Comparison of ENCODE assay signal across 9 cellular contexts in the genomic region with DNA sequence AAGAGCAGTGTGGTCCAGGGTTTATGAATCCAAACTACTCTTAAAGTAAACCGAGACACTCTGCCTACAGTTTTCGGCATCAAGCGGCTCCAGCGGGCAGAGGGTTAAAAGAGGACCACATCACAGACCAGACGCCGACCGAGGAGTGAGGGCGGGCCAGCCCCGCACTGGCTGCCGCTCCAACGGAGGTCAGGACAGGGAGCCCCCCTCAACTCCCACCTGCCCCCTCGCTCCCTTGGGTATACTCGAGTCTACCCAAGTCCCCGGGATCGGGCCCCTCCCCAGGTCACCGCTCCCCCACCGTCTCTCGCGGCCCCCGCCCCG. TPM values are rescaled to one million over a fixed set of nuclear protein-coding genes. Genes with fewer than 3 reads are reported as not detected.
A peak's percentile ranks its signal among the peaks of the same experiment; 100 is the strongest.
DNase-seq lines count a peak whose midpoint lies in the region; ATAC-seq, FAIRE-seq and TF ChIP-seq lines count a peak whose summit lies in the region.
"Had no signal": no experiment of that assay in that cellular context is flagged by ENCODE, and none has a peak within 500 bp of the region (broad histone marks: within the 10 kb centered on the region; RNA-seq: fewer than 3 reads in every experiment).

No MANE protein-coding gene starts in this region.

- DNase-seq in AG10803 (ENCODE audit: low read depth) (peak; percentile 45), GM18507 (ENCODE audit: extremely low spot score, insufficient read length, low read depth) (peak; percentile 15), NOMO-1 treated with DMSO at 0.1 percent for 48 hours (lab: John Stamatoyannopoulos, UW; ENCODE audit: unreplicated experiment) (peak; percentile 53), astrocyte of the spinal cord (ENCODE audit: low read depth, low spot score) (peak; percentile 63), immature natural killer cell (no peak), smooth muscle cell (lab: John Stamatoyannopoulos, UW; ENCODE audit: unreplicated experiment) (no peak), GM13976 (ENCODE audit: low spot score) (no peak)

- no peaks in the 10 kb centered on the region for H3K36me3 Mint-ChIP-seq in immature natural killer cell

- H3K36me3 ChIP-seq in smooth muscle cell (ENCODE audit: low read depth) = no peaks in the 10 kb centered on the region

- H3K4me3 ChIP-seq in AG10803 (ENCODE audit: low read length) = peak overlapping the region; percentile 85
- H3K4me3 ChIP-seq in astrocyte of the spinal cord (ENCODE audit: low read depth, low read length) = peak overlapping the region; percentile 65
- peak overlapping the region; percentile 92 for H3K4me3 ChIP-seq in smooth muscle cell

- peak overlapping the region; percentile 85 for H2AFZ ChIP-seq in smooth muscle cell (ENCODE audit: low read depth)

- peaks cover 34% of the 10 kb centered on the region for H4K20me1 ChIP-seq in smooth muscle cell (ENCODE audit: low read depth)

- H3K27me3 ChIP-seq in smooth muscle cell (ENCODE audit: low read depth) = no peaks in the 10 kb centered on the region

- peak overlapping the region; percentile 89 to 95 (median 93) for H3K4me3 Mint-ChIP-seq in immature natural killer cell

- H3K27ac Mint-ChIP-seq in immature natural killer cell = peak overlapping the region; percentile 89 to 98 (median 95)

- H3K4me1 Mint-ChIP-seq in immature natural killer cell = peaks cover 26 to 37% of the 10 kb centered on the region in 2 donors

- peak; percentile 21 for ATAC-seq in HG03342 (IDR thresholded peaks at IDR 0.05; ENCODE audit: unreplicated experiment)

- H3K27me3 Mint-ChIP-seq in immature natural killer cell (ENCODE audit: low read depth in 3 of 3) = peaks cover 2 to 6% (median 3%) of the 10 kb centered on the region in 3 donors

- peak overlapping the region; percentile 95 for H3K4me2 ChIP-seq in smooth muscle cell

- peak overlapping the region; percentile 93 for H3K9ac ChIP-seq in smooth muscle cell (ENCODE audit: low read depth)

- in situ Hi-C loops in astrocyte of the spinal cord (cut with HindIII; ENCODE audit: low sequenced_read_pairs) = no loop called here
- in situ Hi-C loops in GM13976 (cut with MboI; ENCODE audit: low sequenced_read_pairs, unreplicated experiment) = no loop called here

- WGBS in smooth muscle cell (ENCODE audit: low lambda C conversion rate) = 3% methylated on average over 19 of the region's 21 CpGs

- peak overlapping the region; percentile 94 for H3K27ac ChIP-seq in smooth muscle cell (ENCODE audit: low read depth)

- H3K4me1 ChIP-seq in smooth muscle cell (ENCODE audit: low read depth) = peaks cover 11% of the 10 kb centered on the region

- TF ChIP-seq CTCF in AG10803 (conservative IDR thresholded peaks at IDR 0.05; ENCODE audit: low read length) (no peak), astrocyte of the spinal cord (IDR thresholded peaks at IDR 0.05; ENCODE audit: low read depth, low read length) (no peak), smooth muscle cell (IDR thresholded peaks at IDR 0.05; ENCODE audit: borderline replicate concordance, insufficient read depth, poor library complexity, severe bottlenecking) (no peak), GM13976 (IDR thresholded peaks at IDR 0.05; ENCODE audit: borderline replicate concordance, control extremely low read depth, extremely low read depth, insufficient read depth, missing control alignments) (no peak)

- no peaks in the 10 kb centered on the region for H3K9me3 Mint-ChIP-seq in immature natural killer cell

- peaks cover 14% of the 10 kb centered on the region for H3F3A ChIP-seq in smooth muscle cell (ENCODE audit: low read depth)

- no peaks in the 10 kb centered on the region for H3K9me3 ChIP-seq in smooth muscle cell (replicated peaks; ENCODE audit: low read depth)

- no peak for FAIRE-seq in GM18507 (lab: Jason Lieb, UNC)

- peaks cover 48% of the 10 kb centered on the region for H3K79me2 ChIP-seq in smooth muscle cell (ENCODE audit: low read depth)

RNA-seq across cellular contexts. Expression of a gene that starts 0.3 kb away (rescaled TPM):
- polyA plus RNA-seq in immature natural killer cell = 10 to 100 TPM; 14.5 to 28.7 (median 17.6) TPM
- 33.8 and 35.8 TPM in 2 replicates for total RNA-seq in smooth muscle cell
- polyA plus RNA-seq in smooth muscle cell = 28.8 and 33.7 TPM in 2 replicates

RNA-seq across cellular contexts. Expression of a gene that starts 10.9 kb away (rescaled TPM):
- polyA plus RNA-seq in immature natural killer cell (not detected), smooth muscle cell (not detected in 2 replicates)
- not detected in 2 replicates for total RNA-seq in smooth muscle cell
- total RNA-seq: T-helper 1 cell treated with Interleukin-12 subunit alpha and Interleukin-12 subunit beta and Interleukin-4 antibody, amounts not matched to agents 30 ng/mL and 1 ng/mL, for 36 hours had no signal

RNA-seq across cellular contexts. Expression of a gene that starts 50.1 kb away (rescaled TPM):
- polyA plus RNA-seq in immature natural killer cell = 10 to 100 TPM; 11.7 to 20.9 (median 15.3) TPM
- 19.1 and 36.6 TPM in 2 replicates for total RNA-seq in smooth muscle cell
- 11.3 and 11.6 TPM in 2 replicates for polyA plus RNA-seq in smooth muscle cell

Comparison
In these comparisons a context has a peak if more than half of its experiments do, and no peak if none do; other contexts are left out.
1. DNase-seq: peak in AG10803 (single experiment), GM18507 (single experiment), NOMO-1 treated with DMSO at 0.1 percent for 48 hours (single experiment) and astrocyte of the spinal cord (single experiment); none in immature natural killer cell (0 of 3), smooth muscle cell (single experiment) and GM13976 (single experiment).
2. Peak in every context shown above with its lines, with median percentiles within 50 percentile points of each other: H3K4me3 ChIP-seq.